In the genomic region with DNA sequence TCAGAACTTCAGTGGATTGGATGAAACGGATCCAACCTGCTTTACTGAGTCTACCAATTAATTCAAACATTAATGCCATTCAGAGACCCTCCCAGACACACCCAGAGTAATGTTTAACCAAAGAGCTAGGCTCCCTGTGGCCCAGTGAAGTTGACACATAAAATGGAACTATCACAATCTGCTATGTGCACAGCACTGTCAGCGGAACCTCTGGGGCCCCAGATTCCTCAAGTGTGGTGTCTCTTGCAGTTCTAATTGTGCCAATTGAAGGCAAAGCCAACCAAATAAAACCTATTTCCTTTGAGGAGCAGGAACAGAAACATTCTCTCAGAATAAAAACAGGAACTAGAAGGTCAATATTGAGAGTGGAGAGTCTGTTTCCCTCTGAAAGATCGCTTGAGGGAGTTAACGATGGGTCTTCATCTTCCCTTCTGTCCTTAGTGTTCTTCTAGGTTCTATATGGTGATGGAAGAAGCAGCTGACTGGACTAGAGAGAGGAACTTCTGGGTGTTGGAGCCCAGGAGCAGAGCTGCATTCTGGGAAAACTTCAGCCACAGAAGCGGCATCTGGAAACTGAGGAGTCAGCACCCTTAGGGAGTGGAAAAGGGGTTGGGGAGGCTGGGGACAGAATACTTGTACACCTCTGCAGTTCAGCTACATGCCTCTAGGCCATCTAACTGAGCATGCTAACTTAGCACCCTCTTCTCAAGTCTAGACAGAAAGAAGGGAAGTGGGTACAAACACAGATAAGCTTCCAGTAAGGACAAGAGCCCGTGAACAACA, we compare ENCODE assay signal across 1 cellular context.
TF ChIP-seq lines count a peak whose summit lies in the region.

No MANE protein-coding gene starts in this region.

TF ChIP-seq in GM12878, 131 proteins besides CTCF, POLR2A, EP300 and RAD21:
- no peak for TF ChIP-seq REST (IDR thresholded peaks at IDR 0.05; ENCODE audit: low read depth, low read length)
- TF ChIP-seq, protein P1, sequence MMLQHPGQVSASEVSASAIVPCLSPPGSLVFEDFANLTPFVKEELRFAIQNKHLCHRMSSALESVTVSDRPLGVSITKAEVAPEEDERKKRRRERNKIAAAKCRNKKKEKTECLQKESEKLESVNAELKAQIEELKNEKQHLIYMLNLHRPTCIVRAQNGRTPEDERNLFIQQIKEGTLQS (IDR thresholded peaks at IDR 0.05; ENCODE audit: borderline replicate concordance, extremely low read depth, low read depth, low read length): no peak
- TF ChIP-seq MLLT1 (IDR thresholded peaks at IDR 0.05): no peak
- TF ChIP-seq ATF2 (IDR thresholded peaks at IDR 0.05; ENCODE audit: low read length): no peak
- TF ChIP-seq ZNF622 (IDR thresholded peaks at IDR 0.05): no peak
- no peak for TF ChIP-seq WRNIP1 (IDR thresholded peaks at IDR 0.05; ENCODE audit: borderline replicate concordance, low read depth, low read length)
- TF ChIP-seq, protein P2, sequence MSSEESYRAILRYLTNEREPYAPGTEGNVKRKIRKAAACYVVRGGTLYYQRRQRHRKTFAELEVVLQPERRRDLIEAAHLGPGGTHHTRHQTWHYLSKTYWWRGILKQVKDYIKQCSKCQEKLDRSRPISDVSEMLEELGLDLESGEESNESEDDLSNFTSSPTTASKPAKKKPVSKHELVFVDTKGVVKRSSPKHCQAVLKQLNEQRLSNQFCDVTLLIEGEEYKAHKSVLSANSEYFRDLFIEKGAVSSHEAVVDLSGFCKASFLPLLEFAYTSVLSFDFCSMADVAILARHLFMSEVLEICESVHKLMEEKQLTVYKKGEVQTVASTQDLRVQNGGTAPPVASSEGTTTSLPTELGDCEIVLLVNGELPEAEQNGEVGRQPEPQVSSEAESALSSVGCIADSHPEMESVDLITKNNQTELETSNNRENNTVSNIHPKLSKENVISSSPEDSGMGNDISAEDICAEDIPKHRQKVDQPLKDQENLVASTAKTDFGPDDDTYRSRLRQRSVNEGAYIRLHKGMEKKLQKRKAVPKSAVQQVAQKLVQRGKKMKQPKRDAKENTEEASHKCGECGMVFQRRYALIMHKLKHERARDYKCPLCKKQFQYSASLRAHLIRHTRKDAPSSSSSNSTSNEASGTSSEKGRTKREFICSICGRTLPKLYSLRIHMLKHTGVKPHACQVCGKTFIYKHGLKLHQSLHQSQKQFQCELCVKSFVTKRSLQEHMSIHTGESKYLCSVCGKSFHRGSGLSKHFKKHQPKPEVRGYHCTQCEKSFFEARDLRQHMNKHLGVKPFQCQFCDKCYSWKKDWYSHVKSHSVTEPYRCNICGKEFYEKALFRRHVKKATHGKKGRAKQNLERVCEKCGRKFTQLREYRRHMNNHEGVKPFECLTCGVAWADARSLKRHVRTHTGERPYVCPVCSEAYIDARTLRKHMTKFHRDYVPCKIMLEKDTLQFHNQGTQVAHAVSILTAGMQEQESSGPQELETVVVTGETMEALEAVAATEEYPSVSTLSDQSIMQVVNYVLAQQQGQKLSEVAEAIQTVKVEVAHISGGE (CRISPR knock-in tag; IDR thresholded peaks at IDR 0.05): no peak
- no peak for TF ChIP-seq SMAD1 (IDR thresholded peaks at IDR 0.05; ENCODE audit: low read depth, partially characterized antibody)
- TF ChIP-seq, protein P3, sequence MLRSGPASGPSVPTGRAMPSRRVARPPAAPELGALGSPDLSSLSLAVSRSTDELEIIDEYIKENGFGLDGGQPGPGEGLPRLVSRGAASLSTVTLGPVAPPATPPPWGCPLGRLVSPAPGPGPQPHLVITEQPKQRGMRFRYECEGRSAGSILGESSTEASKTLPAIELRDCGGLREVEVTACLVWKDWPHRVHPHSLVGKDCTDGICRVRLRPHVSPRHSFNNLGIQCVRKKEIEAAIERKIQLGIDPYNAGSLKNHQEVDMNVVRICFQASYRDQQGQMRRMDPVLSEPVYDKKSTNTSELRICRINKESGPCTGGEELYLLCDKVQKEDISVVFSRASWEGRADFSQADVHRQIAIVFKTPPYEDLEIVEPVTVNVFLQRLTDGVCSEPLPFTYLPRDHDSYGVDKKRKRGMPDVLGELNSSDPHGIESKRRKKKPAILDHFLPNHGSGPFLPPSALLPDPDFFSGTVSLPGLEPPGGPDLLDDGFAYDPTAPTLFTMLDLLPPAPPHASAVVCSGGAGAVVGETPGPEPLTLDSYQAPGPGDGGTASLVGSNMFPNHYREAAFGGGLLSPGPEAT (IDR thresholded peaks at IDR 0.05; ENCODE audit: low read depth): no peak
- TF ChIP-seq, protein P4, sequence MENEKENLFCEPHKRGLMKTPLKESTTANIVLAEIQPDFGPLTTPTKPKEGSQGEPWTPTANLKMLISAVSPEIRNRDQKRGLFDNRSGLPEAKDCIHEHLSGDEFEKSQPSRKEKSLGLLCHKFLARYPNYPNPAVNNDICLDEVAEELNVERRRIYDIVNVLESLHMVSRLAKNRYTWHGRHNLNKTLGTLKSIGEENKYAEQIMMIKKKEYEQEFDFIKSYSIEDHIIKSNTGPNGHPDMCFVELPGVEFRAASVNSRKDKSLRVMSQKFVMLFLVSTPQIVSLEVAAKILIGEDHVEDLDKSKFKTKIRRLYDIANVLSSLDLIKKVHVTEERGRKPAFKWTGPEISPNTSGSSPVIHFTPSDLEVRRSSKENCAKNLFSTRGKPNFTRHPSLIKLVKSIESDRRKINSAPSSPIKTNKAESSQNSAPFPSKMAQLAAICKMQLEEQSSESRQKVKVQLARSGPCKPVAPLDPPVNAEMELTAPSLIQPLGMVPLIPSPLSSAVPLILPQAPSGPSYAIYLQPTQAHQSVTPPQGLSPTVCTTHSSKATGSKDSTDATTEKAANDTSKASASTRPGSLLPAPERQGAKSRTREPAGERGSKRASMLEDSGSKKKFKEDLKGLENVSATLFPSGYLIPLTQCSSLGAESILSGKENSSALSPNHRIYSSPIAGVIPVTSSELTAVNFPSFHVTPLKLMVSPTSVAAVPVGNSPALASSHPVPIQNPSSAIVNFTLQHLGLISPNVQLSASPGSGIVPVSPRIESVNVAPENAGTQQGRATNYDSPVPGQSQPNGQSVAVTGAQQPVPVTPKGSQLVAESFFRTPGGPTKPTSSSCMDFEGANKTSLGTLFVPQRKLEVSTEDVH (IDR thresholded peaks at IDR 0.05; ENCODE audit: low read depth, partially characterized antibody): no peak
- no peak for TF ChIP-seq NFIC (IDR thresholded peaks at IDR 0.05; ENCODE audit: low read depth, low read length)
- no peak for TF ChIP-seq ETV6 (conservative IDR thresholded peaks at IDR 0.05 in 1 of 2, IDR thresholded peaks at IDR 0.05 in 1 of 2; ENCODE audit: borderline replicate concordance in 1 of 2, low read depth in 1 of 2)
- no peak for TF ChIP-seq BHLHE40 (IDR thresholded peaks at IDR 0.05; ENCODE audit: borderline replicate concordance in 1 of 2, low read depth in 2 of 2, low read length in 1 of 2)
- no peak for TF ChIP-seq EED (IDR thresholded peaks at IDR 0.05; ENCODE audit: low read depth)
- TF ChIP-seq YBX1 (IDR thresholded peaks at IDR 0.05): no peak
- TF ChIP-seq POLR2AphosphoS5 (IDR thresholded peaks at IDR 0.05; ENCODE audit: low read length): no peak
- no peak for TF ChIP-seq JUND (IDR thresholded peaks at IDR 0.05; ENCODE audit: low read depth, low read length)
- TF ChIP-seq TCF7 (IDR thresholded peaks at IDR 0.05; ENCODE audit: borderline replicate concordance): no peak
- no peak for TF ChIP-seq KLF5 (IDR thresholded peaks at IDR 0.05; ENCODE audit: partially characterized antibody)
- no peak for TF ChIP-seq TARDBP (IDR thresholded peaks at IDR 0.05; ENCODE audit: borderline replicate concordance)
